In genomic region chr4:95835672-95836071, GRCh38 we compare ENCODE assay signal across 14 cellular contexts. TPM values are rescaled to one million over a fixed set of nuclear protein-coding genes. Genes with fewer than 3 reads are reported as not detected.
A peak's percentile ranks its signal among the peaks of the same experiment; 100 is the strongest.
DNase-seq lines count a peak whose midpoint lies in the region; ATAC-seq and TF ChIP-seq lines count a peak whose summit lies in the region.
"Had no signal": no experiment of that assay in that cellular context is flagged by ENCODE, and none has a peak within 500 bp of the region (broad histone marks: within the 10 kb centered on the region; RNA-seq: fewer than 3 reads in every experiment).

No MANE protein-coding gene starts in this region.

- POLR2A ChIA-PET in HEK293T (lab: Yijun Ruan, JAX) = no interaction called here

- peak; percentile 30 for TF ChIP-seq CTCF in kidney epithelial cell (IDR thresholded peaks at IDR 0.05; ENCODE audit: insufficient read depth, low read length, poor library complexity, severe bottlenecking)

- no peaks in the 10 kb centered on the region for H3K36me3 ChIP-seq in kidney epithelial cell (ENCODE audit: control insufficient read depth, insufficient read depth, low read length)
- H3K36me3 ChIP-seq: thoracic aorta had no signal

- no peak overlapping the region for H3K4me3 ChIP-seq in kidney epithelial cell (ENCODE audit: low read depth, low read length)
- H3K4me3 ChIP-seq: thoracic aorta had no signal

- H3K27me3 ChIP-seq in kidney epithelial cell (ENCODE audit: control insufficient read depth, insufficient read depth, low read length) = no peaks in the 10 kb centered on the region

- no peak for ATAC-seq in HG02678 (IDR thresholded peaks at IDR 0.05; ENCODE audit: unreplicated experiment)

- CTCF ChIA-PET in HEK293T (lab: Yijun Ruan, JAX) = no interaction called here

- DNase-seq in CMK (ENCODE audit: low read depth) (peak; percentile 36), HEK293T (ENCODE audit: extremely low spot score) (peak; percentile 33), SK-N-DZ (ENCODE audit: low spot score) (peak; percentile 37), kidney epithelial cell (ENCODE audit: low read depth) (no peak), NCI-H2081 (lab: John Stamatoyannopoulos, UW) (no peak), dermis blood vessel endothelial cell (no peak), T1000 (lab: John Stamatoyannopoulos, UW) (no peak)
- DNase-seq: activated naive CD4-positive, alpha-beta T cell; NCI-H187; T-helper 9 cell had no signal

TF ChIP-seq in HEK293T, 16 proteins besides CTCF, POLR2A, EP300 and RAD21:
- TF ChIP-seq NFRKB (IDR thresholded peaks at IDR 0.05) (no peak), ARNT (IDR thresholded peaks at IDR 0.05) (no peak)
TF ChIP-seq in HEK293T: peak in this region for 0.

RNA-seq across cellular contexts. Expression of gene PDHA2, which starts 4.2 kb away (rescaled TPM):
- not detected in 2 replicates for polyA plus RNA-seq in SK-N-DZ (2014; cell fraction: cytosol; rRNA removed)
- not detected in 2 replicates for polyA plus RNA-seq in SK-N-DZ (2014; cell fraction: nucleus; rRNA removed)
- total RNA-seq in kidney epithelial cell (not detected in 2 replicates), dermis blood vessel endothelial cell (not detected in 2 replicates)
- total RNA-seq: mesenteric fat pad, thoracic aorta had no signal
- polyA plus RNA-seq: esophagus had no signal

Comparison
In these comparisons a context has a peak if more than half of its experiments do, and no peak if none do; other contexts are left out.
1. DNase-seq: peak in CMK (single experiment), HEK293T (single experiment) and SK-N-DZ (single experiment); none in kidney epithelial cell (single experiment), NCI-H2081 (0 of 2), dermis blood vessel endothelial cell (single experiment) and T1000 (single experiment).